26 cellular contexts compared by ENCODE assay signal in the genomic region with DNA sequence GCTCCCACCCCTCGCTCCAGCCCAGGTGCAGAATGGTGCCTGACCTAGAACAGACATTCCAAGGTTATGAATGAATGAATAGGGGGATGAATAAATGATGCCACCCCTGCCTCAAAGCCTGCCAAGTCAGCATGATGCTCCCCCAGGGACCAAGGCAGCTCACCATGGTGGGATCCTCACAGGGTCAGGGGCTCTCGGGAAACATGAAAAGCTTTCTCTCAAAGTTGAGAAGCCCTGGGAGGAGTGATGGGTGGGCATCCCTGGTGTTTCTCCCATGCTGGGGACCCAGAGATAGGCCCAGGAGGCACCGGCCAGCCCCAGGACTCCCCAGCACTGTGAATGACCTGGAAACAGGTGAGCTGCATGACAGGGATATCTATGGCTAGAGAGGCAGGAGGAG. TPM values are rescaled to one million over a fixed set of nuclear protein-coding genes. Genes with fewer than 3 reads are reported as not detected.
"Had no signal": no experiment of that assay in that cellular context is flagged by ENCODE, and none has a peak within 500 bp of the region (broad histone marks: within the 10 kb centered on the region; RNA-seq: fewer than 3 reads in every experiment).

No MANE protein-coding gene starts in this region.

- ATAC-seq: body of pancreas; gastrocnemius medialis; lower lobe of right lung; stimulated activated naive B cell treated with anti-CD40 and anti-IgM and Interleukin-4, amounts not matched to agents 10 μg/mL and 1 μg/mL and 100 μg/mL, for 72 hours had no signal

- H3K36me3 Mint-ChIP-seq: activated naive CD8-positive, alpha-beta T cell had no signal

- H3K27me3 Mint-ChIP-seq: activated CD4-positive, alpha-beta memory T cell treated with anti-CD3 and anti-CD28 coated beads, Interleukin-2, amount 10 ng/mL, durations not matched to agents 7 days and 5 days; activated CD4-positive, alpha-beta T cell treated with anti-CD3 and anti-CD28 coated beads, Interleukin-2, amount 10 ng/mL, durations not matched to agents 7 days and 5 days; activated naive CD8-positive, alpha-beta T cell had no signal

- H3K4me1 Mint-ChIP-seq: activated CD4-positive, alpha-beta memory T cell treated with anti-CD3 and anti-CD28 coated beads, Interleukin-2, amount 10 ng/mL, durations not matched to agents 7 days and 5 days; activated CD4-positive, alpha-beta T cell treated with anti-CD3 and anti-CD28 coated beads, Interleukin-2, amount 10 ng/mL, durations not matched to agents 7 days and 5 days; stimulated activated naive B cell treated with anti-CD40 and anti-IgM and Interleukin-4, amounts not matched to agents 10 μg/mL and 1 μg/mL and 100 μg/mL, for 72 hours had no signal

- DNase-seq: activated CD4-positive, alpha-beta memory T cell treated with anti-CD3 and anti-CD28 coated beads, Interleukin-2, amount 10 ng/mL, durations not matched to agents 7 days and 5 days; activated CD4-positive, alpha-beta T cell treated with anti-CD3 and anti-CD28 coated beads for 1 hour; activated CD4-positive, alpha-beta T cell treated with anti-CD3 and anti-CD28 coated beads, Interleukin-2, amount 10 ng/mL, durations not matched to agents 7 days and 5 days; activated CD8-positive, alpha-beta memory T cell treated with anti-CD3 and anti-CD28 coated beads, Interleukin-2, amount 50 U/mL, for 48 hours; activated naive CD4-positive, alpha-beta T cell; activated T-cell treated with anti-CD3 and anti-CD28 coated beads, Interleukin-2, amount 50 U/mL, for 48 hours; anterior cingulate cortex; body of pancreas; colonic mucosa; effector CD8-positive, alpha-beta T cell; erythroblast; islet precursor cell; mesenchymal stem cell; retina; SK-N-SH; small intestine; stimulated activated CD4-positive, alpha-beta T cell treated with anti-CD3 and anti-CD28 coated beads, Interleukin-2, amount 100 ng/mL, for 24 hours; stimulated activated naive B cell treated with anti-CD40 and anti-IgM and Interleukin-4, amounts not matched to agents 10 μg/mL and 1 μg/mL and 100 μg/mL, for 72 hours; SW 1271; T-helper 9 cell had no signal

- H3K27ac Mint-ChIP-seq: activated CD4-positive, alpha-beta memory T cell treated with anti-CD3 and anti-CD28 coated beads, Interleukin-2, amount 10 ng/mL, durations not matched to agents 7 days and 5 days; activated CD4-positive, alpha-beta T cell treated with anti-CD3 and anti-CD28 coated beads, Interleukin-2, amount 10 ng/mL, durations not matched to agents 7 days and 5 days; activated naive CD8-positive, alpha-beta T cell; nephron; stimulated activated naive B cell treated with anti-CD40 and anti-IgM and Interleukin-4, amounts not matched to agents 10 μg/mL and 1 μg/mL and 100 μg/mL, for 72 hours; T-helper 1 cell treated with Interleukin-12 subunit alpha and Interleukin-12 subunit beta and Interleukin-4 antibody, amounts not matched to agents 30 μg/mL and 1 μg/mL, for 36 hours had no signal

- H3K9me3 Mint-ChIP-seq: activated CD4-positive, alpha-beta memory T cell treated with anti-CD3 and anti-CD28 coated beads, Interleukin-2, amount 10 ng/mL, durations not matched to agents 7 days and 5 days; activated CD4-positive, alpha-beta T cell treated with anti-CD3 and anti-CD28 coated beads, Interleukin-2, amount 10 ng/mL, durations not matched to agents 7 days and 5 days; T-helper 1 cell treated with Interleukin-12 subunit alpha and Interleukin-12 subunit beta and Interleukin-4 antibody, amounts not matched to agents 30 μg/mL and 1 μg/mL, for 36 hours had no signal

- H3K4me3 Mint-ChIP-seq: activated CD4-positive, alpha-beta memory T cell treated with anti-CD3 and anti-CD28 coated beads, Interleukin-2, amount 10 ng/mL, durations not matched to agents 7 days and 5 days; activated CD4-positive, alpha-beta T cell treated with anti-CD3 and anti-CD28 coated beads, Interleukin-2, amount 10 ng/mL, durations not matched to agents 7 days and 5 days; activated naive CD8-positive, alpha-beta T cell; nephron; stimulated activated naive B cell treated with anti-CD40 and anti-IgM and Interleukin-4, amounts not matched to agents 10 μg/mL and 1 μg/mL and 100 μg/mL, for 72 hours; T-helper 1 cell treated with Interleukin-12 subunit alpha and Interleukin-12 subunit beta and Interleukin-4 antibody, amounts not matched to agents 30 μg/mL and 1 μg/mL, for 36 hours had no signal

RNA-seq across cellular contexts. Expression of gene HTRA3, which starts 58.9 kb away (rescaled TPM):
- total RNA-seq: activated CD4-positive, alpha-beta memory T cell treated with anti-CD3 and anti-CD28 coated beads, Interleukin-2, amount 10 ng/mL, durations not matched to agents 7 days and 5 days; activated CD4-positive, alpha-beta T cell treated with anti-CD3 and anti-CD28 coated beads, Interleukin-2, amount 10 ng/mL, durations not matched to agents 7 days and 5 days; mononuclear cell had no signal
